Comparison of ENCODE assay signal across 29 cellular contexts in the genomic region with DNA sequence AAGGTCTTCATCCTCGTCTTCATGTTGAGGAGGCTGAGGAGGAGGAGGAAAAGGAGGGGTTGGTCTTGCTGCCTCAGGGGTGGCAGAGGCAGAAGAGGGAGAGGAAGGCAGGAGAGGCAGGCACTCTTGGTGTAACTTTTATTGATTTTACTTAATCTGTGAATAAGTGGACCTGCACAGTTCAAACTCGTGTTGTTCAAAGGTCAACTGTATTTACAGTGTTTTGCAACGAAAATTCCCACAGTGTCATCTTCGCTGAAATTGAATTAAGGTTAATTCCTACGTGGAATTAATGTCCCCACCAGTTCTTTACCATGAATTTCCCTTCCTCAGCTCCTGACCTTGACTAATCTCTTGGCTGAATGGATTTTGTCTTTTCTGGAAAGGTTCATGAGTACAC. TPM values are rescaled to one million over a fixed set of nuclear protein-coding genes. Genes with fewer than 3 reads are reported as not detected.
"Had no signal": no experiment of that assay in that cellular context is flagged by ENCODE, and none has a peak within 500 bp of the region (broad histone marks: within the 10 kb centered on the region; RNA-seq: fewer than 3 reads in every experiment).

No MANE protein-coding gene starts in this region.

- H3K36me3 ChIP-seq: colonic mucosa, esophagus squamous epithelium, gastrocnemius medialis, heart right ventricle, left ventricle myocardium inferior, lower lobe of right lung had no signal

- H3K9me3 ChIP-seq: colonic mucosa, esophagus squamous epithelium, gastrocnemius medialis, heart right ventricle, left ventricle myocardium inferior, lower lobe of right lung, mucosa of descending colon had no signal

- ATAC-seq: effector memory CD8-positive, alpha-beta T cell; esophagus mucosa; gastrocnemius medialis; heart right ventricle; left cardiac atrium; lower lobe of right lung; mucosa of descending colon had no signal

- H3K4me3 ChIP-seq: colonic mucosa, esophagus squamous epithelium, gastrocnemius medialis, heart right ventricle, left ventricle myocardium inferior, lower lobe of right lung, mucosa of descending colon had no signal

- H3K27ac ChIP-seq: colonic mucosa, epithelial cell of prostate, esophagus squamous epithelium, gastrocnemius medialis, heart right ventricle, left ventricle myocardium inferior, lower lobe of right lung had no signal

- FAIRE-seq: endometrium, islet of Langerhans, keratinocyte had no signal

- H3K27me3 ChIP-seq: colonic mucosa, gastrocnemius medialis had no signal

- H3K4me1 ChIP-seq: colonic mucosa, left ventricle myocardium inferior, lower lobe of right lung had no signal

- DNase-seq: colonic mucosa; cortex of kidney; effector CD8-positive, alpha-beta T cell; effector memory CD8-positive, alpha-beta T cell; endodermal cell; erythroblast; esophagus squamous epithelium; foreskin fibroblast; foreskin melanocyte; gastrocnemius medialis; glutamatergic neuron; head of caudate nucleus; heart right ventricle; hippocampal formation; left cardiac atrium; left ventricle myocardium inferior; lower lobe of right lung; mesenchymal stem cell; mucosa of descending colon; naive B cell had no signal

RNA-seq across cellular contexts. Expression of a gene that starts 21.2 kb away (rescaled TPM):
- total RNA-seq: glomerular endothelial cell, left ventricle myocardium inferior, lung microvascular endothelial cell, mesenteric fat pad had no signal
- polyA plus RNA-seq: keratinocyte had no signal

RNA-seq across cellular contexts. Expression of a gene that starts 45.5 kb away (rescaled TPM):
- total RNA-seq: dermis microvascular lymphatic vessel endothelial cell, esophagus mucosa, glomerular endothelial cell, lung microvascular endothelial cell had no signal
